ENCODE assay signal across 8 cellular contexts in the genomic region with DNA sequence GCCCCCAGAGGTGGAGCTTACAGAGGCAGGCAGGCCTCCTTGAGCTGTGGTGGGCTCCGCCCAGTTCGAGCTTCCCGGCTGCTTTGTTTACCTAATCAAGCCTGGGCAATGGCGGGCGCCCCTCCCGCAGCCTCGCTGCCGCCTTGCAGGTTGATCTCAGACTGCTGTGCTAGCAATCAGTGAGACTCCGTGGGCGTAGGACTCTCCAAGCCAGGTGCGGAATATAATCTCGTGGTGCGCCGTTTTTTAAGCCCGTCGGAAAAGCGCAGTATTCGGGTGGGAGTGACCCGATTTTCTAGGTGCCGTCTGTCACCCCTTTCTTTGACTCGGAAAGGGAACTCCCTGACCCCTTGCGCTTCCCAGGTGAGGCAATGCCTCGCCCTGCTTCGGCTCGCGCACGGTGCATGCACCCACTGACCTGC. TPM values are rescaled to one million over a fixed set of nuclear protein-coding genes. Genes with fewer than 3 reads are reported as not detected.
A peak's percentile ranks its signal among the peaks of the same experiment; 100 is the strongest.
DNase-seq lines count a peak whose midpoint lies in the region; ATAC-seq and TF ChIP-seq lines count a peak whose summit lies in the region.
"Not testable (repeated sequence)": the region's sequence is repeated elsewhere in the genome, so short reads cannot be mapped to it uniquely, and the experiment has no call there.

No MANE protein-coding gene starts in this region.

- not testable (repeated sequence) for H3K9me3 Mint-ChIP-seq in activated naive CD4-positive, alpha-beta T cell treated with anti-CD3 and anti-CD28 coated beads for 36 hours; natural killer cell treated with Interleukin-12 subunit alpha and Interleukin-12 subunit beta and Interleukin-15 and Interleukin-18, amount 100 ng/mL, for 72 hours

- not testable (repeated sequence) for TF ChIP-seq POLR2A in IMR-90 (IDR thresholded peaks at IDR 0.05; ENCODE audit: low read depth, low read length)

- H2BK120ac ChIP-seq in IMR-90 (ENCODE audit: low read depth, low read length), result 0 out of 2 replicates have a peak overlapping the region, but pooled peaks have one; percentile 23

- not testable (repeated sequence) for H3K27ac ChIP-seq in IMR-90 (ENCODE audit: insufficient read depth, low read length); iPS DF 6.9 (ENCODE audit: low read length)

- not testable (repeated sequence) for H3K9me3 ChIP-seq in IMR-90 (ENCODE audit: control insufficient read depth, insufficient read depth, low read length); iPS DF 6.9 (ENCODE audit: control insufficient read depth, insufficient read depth, low read length)

- intact Hi-C loops in IMR-90 (cut with micrococcal nuclease), result not testable (repeated sequence)
- intact Hi-C loops in activated naive CD4-positive, alpha-beta T cell treated with anti-CD3 and anti-CD28 coated beads for 36 hours (cut with micrococcal nuclease), result loop anchor here (1.0 kb wide), 1 partner anchor 36 kb away; a partner anchor contains a TSS

- H3K36me3 Mint-ChIP-seq in activated naive CD4-positive, alpha-beta T cell treated with anti-CD3 and anti-CD28 coated beads for 36 hours (ENCODE audit: low read depth); natural killer cell treated with Interleukin-12 subunit alpha and Interleukin-12 subunit beta and Interleukin-15 and Interleukin-18, amount 100 ng/mL, for 72 hours: not testable (repeated sequence)

- not testable (repeated sequence) for H3K4me1 Mint-ChIP-seq in activated naive CD4-positive, alpha-beta T cell treated with anti-CD3 and anti-CD28 coated beads for 36 hours (ENCODE audit: low read depth); natural killer cell treated with Interleukin-12 subunit alpha and Interleukin-12 subunit beta and Interleukin-15 and Interleukin-18, amount 100 ng/mL, for 72 hours (ENCODE audit: low read depth in 2 of 2)

- not testable (repeated sequence) for H3K9me1 ChIP-seq in IMR-90 (ENCODE audit: insufficient read depth, low read length)

- H3K36me3 ChIP-seq in IMR-90 (ENCODE audit: control insufficient read depth, insufficient read depth, low read length); iPS DF 6.9 (ENCODE audit: control insufficient read depth, insufficient read depth, low read length): not testable (repeated sequence)

- H3K27ac Mint-ChIP-seq in activated naive CD4-positive, alpha-beta T cell treated with anti-CD3 and anti-CD28 coated beads for 36 hours, result peak overlapping the region; percentile 81
- not testable (repeated sequence) for H3K27ac Mint-ChIP-seq in natural killer cell treated with Interleukin-12 subunit alpha and Interleukin-12 subunit beta and Interleukin-15 and Interleukin-18, amount 100 ng/mL, for 72 hours

- POLR2A ChIA-PET in IMR-90 (lab: Charles Lee; ENCODE audit: unreplicated experiment), result interaction anchor here (0.6 to 1.0 kb wide), 2 partner anchors 36 to 412 kb away, joined by 4 to 16 read pairs; a partner anchor contains a TSS

- not testable (repeated sequence) for H3K27me3 Mint-ChIP-seq in activated naive CD4-positive, alpha-beta T cell treated with anti-CD3 and anti-CD28 coated beads for 36 hours (ENCODE audit: low read depth); natural killer cell treated with Interleukin-12 subunit alpha and Interleukin-12 subunit beta and Interleukin-15 and Interleukin-18, amount 100 ng/mL, for 72 hours

- not testable (repeated sequence) for H3K23ac ChIP-seq in IMR-90 (ENCODE audit: low read depth, low read length)

- H3K4me3 Mint-ChIP-seq in activated naive CD4-positive, alpha-beta T cell treated with anti-CD3 and anti-CD28 coated beads for 36 hours, result not testable (repeated sequence)
- peak overlapping the region; percentile 25 for H3K4me3 Mint-ChIP-seq in natural killer cell treated with Interleukin-12 subunit alpha and Interleukin-12 subunit beta and Interleukin-15 and Interleukin-18, amount 100 ng/mL, for 72 hours

- not testable (repeated sequence) for H2AK9ac ChIP-seq in IMR-90 (replicated peaks; ENCODE audit: low read depth, low read length, poor library complexity)

- H3K79me1 ChIP-seq in IMR-90 (ENCODE audit: low read depth in 1 of 2, low read length in 2 of 2), result not testable (repeated sequence)

- H4K20me1 ChIP-seq in IMR-90 (ENCODE audit: insufficient read depth, low read length), result not testable (repeated sequence)

- H3K9ac ChIP-seq in IMR-90 (ENCODE audit: low read depth, low read length), result not testable (repeated sequence)

- not testable (repeated sequence) for TF ChIP-seq CTCF in AG09309 (IDR thresholded peaks at IDR 0.05; ENCODE audit: control insufficient read depth, insufficient read depth, low read depth, low read length, missing control alignments); IMR-90 (conservative IDR thresholded peaks at IDR 0.05; ENCODE audit: low read depth, low read length)

- not testable (repeated sequence) for H3K4me1 ChIP-seq in IMR-90 (ENCODE audit: control insufficient read depth, insufficient read depth, low read length); iPS DF 6.9 (ENCODE audit: control insufficient read depth, insufficient read depth, low read length)

- H3K56ac ChIP-seq in IMR-90 (ENCODE audit: extremely low read depth, insufficient read depth, low read length), result not testable (repeated sequence)

- dilution Hi-C loops in IMR-90 (cut with HindIII; ENCODE audit: low sequenced_read_pairs, unreplicated experiment), result not testable (repeated sequence)

- not testable (repeated sequence) for H4K5ac ChIP-seq in IMR-90 (ENCODE audit: low read depth, low read length)

- H3K4me3 ChIP-seq in AG09309 (ENCODE audit: control insufficient read depth, low read depth, low read length), result peak overlapping the region; percentile 38
- peak overlapping the region; percentile 61 for H3K4me3 ChIP-seq in IMR-90 (ENCODE audit: insufficient read depth, low read depth, low read length)
- peak overlapping the region; percentile 84; the same call in 1 of the 2 replicates for H3K4me3 ChIP-seq in iPS DF 6.9 (ENCODE audit: low read length)

- not testable (repeated sequence) for H2AK5ac ChIP-seq in IMR-90 (ENCODE audit: low read depth, low read length)

- H3K18ac ChIP-seq in IMR-90 (ENCODE audit: low read depth, low read length), result 0 out of 2 replicates have a peak overlapping the region, but pooled peaks have one; percentile 23

- ATAC-seq in IMR-90 (ENCODE audit: low read depth); natural killer cell treated with Interleukin-12 subunit alpha and Interleukin-12 subunit beta and Interleukin-15 and Interleukin-18, amount 100 ng/mL, for 72 hours: not testable (repeated sequence)

- not testable (repeated sequence) for H2BK5ac ChIP-seq in IMR-90 (ENCODE audit: low read depth, low read length, poor library complexity, severe bottlenecking)

- H3K27me3 ChIP-seq in IMR-90 (ENCODE audit: control insufficient read depth, insufficient read depth, low read length); iPS DF 6.9 (ENCODE audit: control insufficient read depth, insufficient read depth, low read length): not testable (repeated sequence)

- not testable (repeated sequence) for H4K91ac ChIP-seq in IMR-90 (ENCODE audit: insufficient read depth, low read depth, low read length)

- not testable (repeated sequence) for BruUV-seq in IMR-90 (replicated peaks; lab: Mats Ljungman, UMichigan)

- H3K4ac ChIP-seq in IMR-90 (ENCODE audit: low read depth, low read length), result not testable (repeated sequence)

- peak overlapping the region; percentile 78 for H3K4me2 ChIP-seq in IMR-90 (ENCODE audit: low read depth, low read length)

- CTCF ChIA-PET in IMR-90 (lab: Yijun Ruan, JAX), result interaction anchor here (0.6 kb wide), 1 partner anchor 77 kb away, joined by 4 read pairs; no protein-coding TSS in a partner anchor
- CTCF ChIA-PET in activated naive CD4-positive, alpha-beta T cell treated with anti-CD3 and anti-CD28 coated beads for 36 hours (lab: Charles Lee), result interaction anchor here (0.6 to 1.8 kb wide), 3 partner anchors 34 to 835 kb away, joined by 3 to 4 read pairs (median 3); no protein-coding TSS in a partner anchor

- in situ Hi-C loops in IMR-90 (cut with MboI; ENCODE audit: low sequenced_read_pairs), result not testable (repeated sequence)

- WGBS in IMR-90 (ENCODE audit: extremely low coverage in 2 of 2, insufficient read length in 1 of 2), 2 experiments, result no CpG with 5 or more reads among the region's 27 CpGs
- WGBS in iPS DF 6.9 (ENCODE audit: insufficient coverage, insufficient read length), result no CpG with 5 or more reads among the region's 27 CpGs

- H2BK20ac ChIP-seq in IMR-90 (ENCODE audit: low read depth, low read length), result not testable (repeated sequence)

- H3K14ac ChIP-seq in IMR-90 (replicated peaks; ENCODE audit: low read depth, low read length), result not testable (repeated sequence)

- not testable (repeated sequence) for TF ChIP-seq RAD21 in IMR-90 (IDR thresholded peaks at IDR 0.05; ENCODE audit: low read length)

- peak overlapping the region; percentile 31 to 82; a peak in 2 of 4 replicates for H4K8ac ChIP-seq in IMR-90 (ENCODE audit: low read depth in 2 of 2, low read length in 2 of 2)

- H2AFZ ChIP-seq in IMR-90 (replicated peaks; ENCODE audit: low read length, poor library complexity), result not testable (repeated sequence)

- not testable (repeated sequence) for DNase-seq in AG09309 (ENCODE audit: low read depth); IMR-90; iPS DF 6.9 (ENCODE audit: low read depth, low spot score); natural killer cell treated with Interleukin-12 subunit alpha and Interleukin-12 subunit beta and Interleukin-15 and Interleukin-18, amount 100 ng/mL, for 72 hours (ENCODE audit: low spot score)
- DNase-seq in T-helper 9 cell, result peak; percentile 28
- peak; percentile 44 for DNase-seq in activated naive CD4-positive, alpha-beta T cell treated with anti-CD3 and anti-CD28 coated beads for 36 hours
- peak; percentile 41 for DNase-seq in effector CD4-positive, alpha-beta T cell
- peak in 2 of 3 experiments; percentile 12 to 13 for DNase-seq in stimulated activated CD4-positive, alpha-beta T cell treated with anti-CD3 and anti-CD28 coated beads, TNF-alpha, amount 100 ng/mL, for 24 hours (ENCODE audit: low read depth in 3 of 3)

- H2BK15ac ChIP-seq in IMR-90 (ENCODE audit: low read depth, low read length), result not testable (repeated sequence)

RNA-seq across cellular contexts. Expression of a gene that starts 25.8 kb away (rescaled TPM):
- 73.9 and 91.2 TPM in 2 replicates for total RNA-seq in IMR-90 (2012; rRNA removed)
- polyA plus RNA-seq in IMR-90 (2012; rRNA removed), result 21.2 and 28.8 TPM in 2 replicates
- 6.6 and 26.5 TPM in 2 replicates for polyA plus RNA-seq in IMR-90 (2012; cell fraction: cytosol; rRNA removed)
- 22.3 and 54.3 TPM in 2 replicates for polyA plus RNA-seq in IMR-90 (2012; cell fraction: nucleus; rRNA removed; ENCODE audit: low replicate concordance)
- total RNA-seq in activated naive CD4-positive, alpha-beta T cell treated with anti-CD3 and anti-CD28 coated beads for 36 hours, result 10 to 100 TPM; 31.7 to 32.2 TPM
- total RNA-seq in natural killer cell treated with Interleukin-12 subunit alpha and Interleukin-12 subunit beta and Interleukin-15 and Interleukin-18, amount 100 ng/mL, for 72 hours, result 10 to 100 TPM; 26.6 to 40.7 TPM

RNA-seq across cellular contexts. Expression of a gene that starts 36.0 kb away (rescaled TPM):
- total RNA-seq in IMR-90 (2012; rRNA removed), result 21.1 and 24.4 TPM in 2 replicates
- polyA plus RNA-seq in IMR-90 (2012; rRNA removed), result 10.0 and 10.4 TPM in 2 replicates
- polyA plus RNA-seq in IMR-90 (2012; cell fraction: cytosol; rRNA removed), result 2.4 and 2.5 TPM in 2 replicates
- polyA plus RNA-seq in IMR-90 (2012; cell fraction: nucleus; rRNA removed; ENCODE audit: low replicate concordance), result 0.95 and 8.7 TPM in 2 replicates
- total RNA-seq in activated naive CD4-positive, alpha-beta T cell treated with anti-CD3 and anti-CD28 coated beads for 36 hours, result 10 to 100 TPM; 44.3 to 51.4 TPM
- 10 to 100 TPM; 15.7 to 29.7 TPM for total RNA-seq in natural killer cell treated with Interleukin-12 subunit alpha and Interleukin-12 subunit beta and Interleukin-15 and Interleukin-18, amount 100 ng/mL, for 72 hours
